Comparison of ENCODE assay signal across 10 cellular contexts in genomic region chr3:149487598-149488197, GRCh38. TPM values are rescaled to one million over a fixed set of nuclear protein-coding genes. Genes with fewer than 3 reads are reported as not detected.
DNase-seq lines count a peak whose midpoint lies in the region; ATAC-seq and TF ChIP-seq lines count a peak whose summit lies in the region.
"Had no signal": no experiment of that assay in that cellular context is flagged by ENCODE, and none has a peak within 500 bp of the region (broad histone marks: within the 10 kb centered on the region; RNA-seq: fewer than 3 reads in every experiment).

No MANE protein-coding gene starts in this region.

- intact Hi-C loops in CD8-positive, alpha-beta T cell (cut with DNase I, micrococcal nuclease), result loop anchor here (10.0 kb wide), 1 partner anchor 363 kb away; the partner anchor contains the start of gene HPS3 (in 2 of the 2)

- no peak overlapping the region for H3K4me3 ChIP-seq in CD8-positive, alpha-beta T cell (ENCODE audit: low read depth, low read length)

- ATAC-seq in CD8-positive, alpha-beta T cell, result no peak
- ATAC-seq in GM18909 (IDR thresholded peaks at IDR 0.05; ENCODE audit: poor library complexity, unreplicated experiment) (peak; percentile 86), HG03439 (IDR thresholded peaks at IDR 0.05; ENCODE audit: unreplicated experiment) (peak; percentile 67), GM18870 (IDR thresholded peaks at IDR 0.05; ENCODE audit: unreplicated experiment) (no peak), HG02870 (IDR thresholded peaks at IDR 0.05; ENCODE audit: unreplicated experiment) (no peak)

- no peak overlapping the region for H3K27ac ChIP-seq in CD8-positive, alpha-beta T cell (ENCODE audit: low read depth, low read length)

- peak; percentile 32 for TF ChIP-seq CTCF in CD8-positive, alpha-beta T cell (IDR thresholded peaks at IDR 0.05)
- peak; percentile 47 for TF ChIP-seq CTCF in mesothelial cell of epicardium (IDR thresholded peaks at IDR 0.05; ENCODE audit: unreplicated experiment)

- no peaks in the 10 kb centered on the region for H3K4me1 ChIP-seq in CD8-positive, alpha-beta T cell (ENCODE audit: insufficient read depth, low read length)

- no peaks in the 10 kb centered on the region for H3K9me3 Mint-ChIP-seq in CD8-positive, alpha-beta T cell
- H3K9me3 Mint-ChIP-seq in activated CD4-positive, alpha-beta memory T cell treated with anti-CD3 and anti-CD28 coated beads, Interleukin-2, amount 10 ng/mL, durations not matched to agents 7 days and 5 days, result no peaks in the 10 kb centered on the region
- peaks cover 3% of the 10 kb centered on the region for H3K9me3 Mint-ChIP-seq in mesothelial cell of epicardium

- no peaks in the 10 kb centered on the region for H3K27me3 ChIP-seq in CD8-positive, alpha-beta T cell (ENCODE audit: insufficient read depth, low read length)

- peaks cover 20% of the 10 kb centered on the region for H3K27me3 Mint-ChIP-seq in CD8-positive, alpha-beta T cell (ENCODE audit: low read depth)
- H3K27me3 Mint-ChIP-seq in activated CD4-positive, alpha-beta memory T cell treated with anti-CD3 and anti-CD28 coated beads, Interleukin-2, amount 10 ng/mL, durations not matched to agents 7 days and 5 days, result peaks cover 22% of the 10 kb centered on the region
- no peaks in the 10 kb centered on the region for H3K27me3 Mint-ChIP-seq in mesothelial cell of epicardium (ENCODE audit: low read depth)

- DNase-seq in CD8-positive, alpha-beta T cell, result peak in 2 of 7 experiments; percentile 17 to 18
- DNase-seq in activated CD4-positive, alpha-beta memory T cell treated with anti-CD3 and anti-CD28 coated beads, Interleukin-2, amount 10 ng/mL, durations not matched to agents 7 days and 5 days, result peak; percentile 43
- DNase-seq in mesothelial cell of epicardium (ENCODE audit: low spot score in 2 of 2, unreplicated experiment in 2 of 2) (no peak), LoVo (ENCODE audit: low spot score) (no peak)

- H3K9me3 ChIP-seq in CD8-positive, alpha-beta T cell (ENCODE audit: low read length), result no peaks in the 10 kb centered on the region

- no peak overlapping the region for H3K4me3 Mint-ChIP-seq in CD8-positive, alpha-beta T cell
- no peak overlapping the region for H3K4me3 Mint-ChIP-seq in activated CD4-positive, alpha-beta memory T cell treated with anti-CD3 and anti-CD28 coated beads, Interleukin-2, amount 10 ng/mL, durations not matched to agents 7 days and 5 days
- H3K4me3 Mint-ChIP-seq in mesothelial cell of epicardium, result no peak overlapping the region

- no peaks in the 10 kb centered on the region for H3K4me1 Mint-ChIP-seq in CD8-positive, alpha-beta T cell (ENCODE audit: low read depth)
- H3K4me1 Mint-ChIP-seq in activated CD4-positive, alpha-beta memory T cell treated with anti-CD3 and anti-CD28 coated beads, Interleukin-2, amount 10 ng/mL, durations not matched to agents 7 days and 5 days, result no peaks in the 10 kb centered on the region
- peaks cover 20% of the 10 kb centered on the region for H3K4me1 Mint-ChIP-seq in mesothelial cell of epicardium

- no peak overlapping the region for H3K27ac Mint-ChIP-seq in CD8-positive, alpha-beta T cell
- no peak overlapping the region for H3K27ac Mint-ChIP-seq in activated CD4-positive, alpha-beta memory T cell treated with anti-CD3 and anti-CD28 coated beads, Interleukin-2, amount 10 ng/mL, durations not matched to agents 7 days and 5 days
- H3K27ac Mint-ChIP-seq in mesothelial cell of epicardium, result no peak overlapping the region

- POLR2A ChIA-PET in CD8-positive, alpha-beta T cell (lab: Charles Lee), result no interaction called here
- POLR2A ChIA-PET in activated CD4-positive, alpha-beta memory T cell treated with anti-CD3 and anti-CD28 coated beads, Interleukin-2, amount 10 ng/mL, durations not matched to agents 7 days and 5 days (lab: Charles Lee), result no interaction called here

- CTCF ChIA-PET in CD8-positive, alpha-beta T cell (lab: Charles Lee), result interaction anchor here (0.6 to 2.0 kb wide), 2 partner anchors 17 to 38 kb away, joined by 6 read pairs; no protein-coding TSS in a partner anchor
- CTCF ChIA-PET in activated CD4-positive, alpha-beta memory T cell treated with anti-CD3 and anti-CD28 coated beads, Interleukin-2, amount 10 ng/mL, durations not matched to agents 7 days and 5 days (lab: Charles Lee), result interaction anchor here (1.2 to 2.2 kb wide), 3 partner anchors 10 to 18 kb away, joined by 3 to 8 read pairs (median 5); no protein-coding TSS in a partner anchor

- no peaks in the 10 kb centered on the region for H3K36me3 Mint-ChIP-seq in CD8-positive, alpha-beta T cell
- no peaks in the 10 kb centered on the region for H3K36me3 Mint-ChIP-seq in activated CD4-positive, alpha-beta memory T cell treated with anti-CD3 and anti-CD28 coated beads, Interleukin-2, amount 10 ng/mL, durations not matched to agents 7 days and 5 days (ENCODE audit: low read depth)
- H3K36me3 Mint-ChIP-seq in mesothelial cell of epicardium, result peaks cover 1% of the 10 kb centered on the region

- no peaks in the 10 kb centered on the region for H3K36me3 ChIP-seq in CD8-positive, alpha-beta T cell (ENCODE audit: insufficient read depth, low read length)

RNA-seq across cellular contexts. Expression of gene TM4SF4, which starts 13.2 kb away (rescaled TPM):
- not detected for total RNA-seq in CD8-positive, alpha-beta T cell
- not detected for total RNA-seq in activated CD4-positive, alpha-beta memory T cell treated with anti-CD3 and anti-CD28 coated beads, Interleukin-2, amount 10 ng/mL, durations not matched to agents 7 days and 5 days
- total RNA-seq in mesothelial cell of epicardium, result 0.34 to 1.8 TPM (median 1.4 TPM) in 3 replicates
- total RNA-seq: glomerular endothelial cell, M059J had no signal

Comparison
In these comparisons a context has a peak if more than half of its experiments do, and no peak if none do; other contexts are left out.
1. ATAC-seq: peak in GM18909 (single experiment) and HG03439 (single experiment); none in CD8-positive, alpha-beta T cell (single experiment), GM18870 (single experiment) and HG02870 (single experiment).